ENCODE assay signal across 8 cellular contexts in the genomic region with DNA sequence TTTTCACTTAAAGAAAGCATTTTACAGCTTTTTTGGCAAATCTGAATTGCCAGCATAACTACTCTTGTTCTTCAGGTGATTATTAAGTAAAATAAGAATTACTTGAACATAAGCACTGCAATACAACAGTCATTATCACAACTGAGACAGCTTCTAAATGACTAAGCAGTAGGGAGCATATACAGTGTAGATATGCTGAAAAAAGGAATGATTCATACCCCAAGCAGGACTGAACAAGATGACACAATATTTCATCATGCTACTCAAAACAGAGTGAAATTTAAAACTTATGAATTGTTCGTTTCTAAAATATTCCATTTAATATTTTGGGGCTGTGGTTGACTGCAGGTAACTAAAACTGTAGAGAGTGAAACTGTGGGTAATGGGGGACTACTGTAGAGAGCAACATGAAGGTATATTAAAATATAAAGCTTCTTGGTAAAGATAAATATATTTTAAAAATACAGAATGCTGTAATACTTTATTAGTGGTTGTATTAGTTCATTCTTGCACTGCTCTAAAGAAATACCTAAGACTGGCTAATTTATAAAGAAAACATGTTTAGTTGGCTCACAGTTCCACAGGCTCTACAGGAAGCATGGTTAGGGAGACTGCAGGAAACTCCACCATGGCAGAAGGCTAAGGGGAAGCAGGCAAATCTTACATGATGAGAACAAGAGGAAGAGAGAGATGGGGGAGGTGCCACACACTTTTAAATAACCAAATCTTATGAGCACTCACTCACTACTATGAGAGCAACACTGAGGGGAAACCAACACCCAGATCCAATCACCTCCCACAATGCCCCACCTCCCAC.
A peak's percentile ranks its signal among the peaks of the same experiment; 100 is the strongest.
DNase-seq lines count a peak whose midpoint lies in the region; ATAC-seq and TF ChIP-seq lines count a peak whose summit lies in the region.

No MANE protein-coding gene starts in this region.

- TF ChIP-seq CTCF in choroid plexus epithelial cell (conservative IDR thresholded peaks at IDR 0.05; ENCODE audit: low read depth, low read length) (no peak), uterus (IDR thresholded peaks at IDR 0.05) (no peak), dorsolateral prefrontal cortex (IDR thresholded peaks at IDR 0.05 in 54 of 56, conservative IDR thresholded peaks at IDR 0.05 in 2 of 56; ENCODE audit: low read depth in 1 of 56, partially characterized antibody in 56 of 56) (no peak)

- ATAC-seq in GM19467 (IDR thresholded peaks at IDR 0.05; ENCODE audit: unreplicated experiment) (peak; percentile 38), HG02678 (IDR thresholded peaks at IDR 0.05; ENCODE audit: unreplicated experiment) (no peak)

- peaks cover 0 to 5% of the 10 kb centered on the region in 2 donors for H3K9me3 ChIP-seq in uterus

- H3K27ac ChIP-seq in uterus (no peak overlapping the region), dorsolateral prefrontal cortex (no peak overlapping the region)

- in situ Hi-C loops in ACHN (cut with HindIII; ENCODE audit: low pct_ligation_motif_present, low pct_unique_long_range_greater_than_20kb, low sequenced_read_pairs), result no loop called here
- in situ Hi-C loops in KBM-7 (cut with MboI; ENCODE audit: low pct_unique_long_range_greater_than_20kb, low sequenced_read_pairs), result loop anchor here (25.0 kb wide), 1 partner anchor 717 kb away; no protein-coding TSS in a partner anchor

- no peak for TF ChIP-seq POLR2A in uterus (IDR thresholded peaks at IDR 0.05)

- H3K4me3 ChIP-seq in choroid plexus epithelial cell (ENCODE audit: low read depth, low read length), result no peak overlapping the region
- no peak overlapping the region for H3K4me3 ChIP-seq in uterus
- no peak overlapping the region for H3K4me3 ChIP-seq in dorsolateral prefrontal cortex

- H3K4me1 ChIP-seq in uterus, result no peaks in the 10 kb centered on the region

- intact Hi-C loops in uterus (cut with DNase I; ENCODE audit: low total_unique reads), result no loop called here
- intact Hi-C loops in dorsolateral prefrontal cortex (cut with DNase I), result no loop called here

- no peaks in the 10 kb centered on the region for H3K27me3 ChIP-seq in uterus
- H3K27me3 ChIP-seq in dorsolateral prefrontal cortex, result no peaks in the 10 kb centered on the region

- peak; percentile 51 for DNase-seq in ACHN
- peak; percentile 15 for DNase-seq in KBM-7
- peak; percentile 93 for DNase-seq in choroid plexus epithelial cell (ENCODE audit: low read depth)
- no peak for DNase-seq in uterus
- no peak for DNase-seq in dorsolateral prefrontal cortex
- DNase-seq in activated T-cell treated with anti-CD3 and anti-CD28 coated beads, Interleukin-2, amount 50 U/mL, for 1 hour, result no peak

- H3K36me3 ChIP-seq in uterus, result no peaks in the 10 kb centered on the region

Comparison
In these comparisons a context has a peak if more than half of its experiments do, and no peak if none do; other contexts are left out.
1. DNase-seq: peak in ACHN (single experiment), KBM-7 (single experiment) and choroid plexus epithelial cell (single experiment); none in uterus (0 of 2), dorsolateral prefrontal cortex (0 of 10) and activated T-cell treated with anti-CD3 and anti-CD28 coated beads, Interleukin-2, amount 50 U/mL, for 1 hour (single experiment).